In the genomic region with DNA sequence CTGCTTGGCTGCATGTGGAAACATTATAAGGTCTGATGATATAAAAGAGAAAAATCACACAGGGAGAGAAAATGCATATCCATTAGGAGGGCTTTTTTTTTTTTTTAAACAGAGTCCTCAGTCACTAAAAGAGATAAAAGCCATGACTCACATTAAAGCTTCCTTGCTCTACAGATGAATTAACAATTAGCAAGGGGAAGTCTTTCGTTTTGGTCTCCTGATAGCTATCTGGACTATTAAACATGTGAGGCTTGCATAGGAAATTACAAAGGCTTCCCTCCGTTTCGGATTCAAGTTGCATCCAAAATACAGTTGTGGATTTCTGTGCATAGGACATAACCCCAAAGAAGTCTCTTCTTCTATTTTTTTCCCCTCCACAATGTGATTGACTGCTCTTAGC, we compare ENCODE assay signal across 23 cellular contexts.
DNase-seq lines count a peak whose midpoint lies in the region; FAIRE-seq and TF ChIP-seq lines count a peak whose summit lies in the region.
"Had no signal": no experiment of that assay in that cellular context is flagged by ENCODE, and none has a peak within 500 bp of the region (broad histone marks: within the 10 kb centered on the region; RNA-seq: fewer than 3 reads in every experiment).

No MANE protein-coding gene starts in this region.

- no peak for TF ChIP-seq POLR2A in prostate gland (IDR thresholded peaks at IDR 0.05)
- TF ChIP-seq POLR2A in esophagus squamous epithelium (IDR thresholded peaks at IDR 0.05), result no peak

- TF ChIP-seq CTCF in D721Med (IDR thresholded peaks at IDR 0.05; ENCODE audit: insufficient read depth, missing control alignments), result no peak
- no peak for TF ChIP-seq CTCF in prostate gland (IDR thresholded peaks at IDR 0.05)
- TF ChIP-seq CTCF in esophagus squamous epithelium (IDR thresholded peaks at IDR 0.05), result no peak

- DNase-seq in D721Med (ENCODE audit: insufficient read length, low spot score), result no peak
- DNase-seq in NCI-H1436 (lab: John Stamatoyannopoulos, UW), result peak; percentile 32
- DNase-seq in SW480 (ENCODE audit: low spot score), result peak; percentile 6
- peak; percentile 64 for DNase-seq in foreskin melanocyte
- DNase-seq in prostate gland (ENCODE audit: low spot score), result no peak
- DNase-seq in esophagus squamous epithelium (lab: John Stamatoyannopoulos, UW), result no peak
- no peak for DNase-seq in stimulated activated naive CD4-positive, alpha-beta T cell treated with Interleukin-2 at 50 U/mL for 16 hours (lab: John Stamatoyannopoulos, UW)
- DNase-seq in NCI-H526 (lab: John Stamatoyannopoulos, UW), result no peak
- DNase-seq: ACHN, DMS 273 treated with DMSO at 0.1 percent for 48 hours, DND-41, GF-D8, GOT3, Kasumi-1, MG63, NCI-H1092, NCI-H2081, NCI-H774, RPMI8226, SIG-M5, T-helper 17 cell had no signal

- H3K27ac ChIP-seq in prostate gland (no peak overlapping the region), esophagus squamous epithelium (no peak overlapping the region)
- H3K27ac ChIP-seq: C4-2B had no signal

- no peaks in the 10 kb centered on the region for H3K27me3 ChIP-seq in prostate gland (replicated peaks; ENCODE audit: insufficient read depth)
- no peaks in the 10 kb centered on the region for H3K27me3 ChIP-seq in esophagus squamous epithelium
- H3K27me3 ChIP-seq: MG63 had no signal

- FAIRE-seq in D721Med (lab: Jason Lieb, UNC), result peak; percentile 53
- FAIRE-seq: GM19239 had no signal

- no peak overlapping the region for H3K4me3 ChIP-seq in prostate gland
- H3K4me3 ChIP-seq in esophagus squamous epithelium, result no peak overlapping the region
- H3K4me3 ChIP-seq: MG63 had no signal

- H3K36me3 ChIP-seq in prostate gland (no peaks in the 10 kb centered on the region), esophagus squamous epithelium (no peaks in the 10 kb centered on the region)
- H3K36me3 ChIP-seq: MG63 had no signal

- no peaks in the 10 kb centered on the region for H3K9me3 ChIP-seq in prostate gland
- no peaks in the 10 kb centered on the region for H3K9me3 ChIP-seq in esophagus squamous epithelium
- H3K9me3 ChIP-seq: MG63 had no signal

- H3K4me1 ChIP-seq in prostate gland (replicated peaks), result no peaks in the 10 kb centered on the region
- no peaks in the 10 kb centered on the region for H3K4me1 ChIP-seq in esophagus squamous epithelium

- 12% methylated on average over 3 of the region's 3 CpGs for WGBS in prostate gland
- 60 to 64% methylated on average over 3 of the region's 3 CpGs for WGBS in esophagus squamous epithelium, 2 donors

- intact Hi-C loops in prostate gland (cut with DNase I), result no loop called here
- intact Hi-C loops in esophagus squamous epithelium (cut with DNase I), result no loop called here

Comparison
In these comparisons a context has a peak if more than half of its experiments do, and no peak if none do; other contexts are left out.
1. DNase-seq: peak in NCI-H1436 (single experiment), SW480 (single experiment) and foreskin melanocyte (single experiment); none in D721Med (single experiment), prostate gland (single experiment), esophagus squamous epithelium (single experiment), stimulated activated naive CD4-positive, alpha-beta T cell treated with Interleukin-2 at 50 U/mL for 16 hours (single experiment) and NCI-H526 (0 of 2).